In genomic region chr22:26589845-26590524, GRCh38 we compare ENCODE assay signal across 1 cellular context.
TF ChIP-seq lines count a peak whose summit lies in the region.

Gene TPST2 (minus strand): TSS chr22:26590132. CDS start chr22:26541630, 48,502 bp downstream.

TF ChIP-seq in K562, 482 proteins besides CTCF, POLR2A, EP300 and RAD21 (continued from another document):
- TF ChIP-seq AFF1 (IDR thresholded peaks at IDR 0.05; ENCODE audit: low read depth in 1 of 2, partially characterized antibody in 2 of 2) (no peak), CREB1 (IDR thresholded peaks at IDR 0.05) (0 out of 2 replicates have a peak, but pooled peaks have one; percentile 20), CREB1 (CRISPR knock-in tag; IDR thresholded peaks at IDR 0.05) (0 out of 2 replicates have a peak, but pooled peaks have one; percentile 16), PHF8 (IDR thresholded peaks at IDR 0.05; ENCODE audit: borderline replicate concordance, low read length) (peak; percentile 74; the same call in 1 of the 2 replicates), ZNF133 (CRISPR knock-in tag; IDR thresholded peaks at IDR 0.05) (no peak), SP1 (CRISPR knock-in tag; IDR thresholded peaks at IDR 0.05) (0 out of 2 replicates have a peak, but pooled peaks have one; percentile 15), TAF1 (IDR thresholded peaks at IDR 0.05; ENCODE audit: control insufficient read depth, extremely low read depth, insufficient read depth, low read length, severe bottlenecking) (peak; percentile 68), ARID2 (IDR thresholded peaks at IDR 0.05) (no peak), SAFB (IDR thresholded peaks at IDR 0.05; ENCODE audit: borderline replicate concordance, low read depth, low read length) (peak; percentile 48; the same call in 1 of the 2 replicates), GABPB2 (CRISPR knock-in tag; conservative IDR thresholded peaks at IDR 0.05) (no peak), ZNF253 (CRISPR knock-in tag; conservative IDR thresholded peaks at IDR 0.05) (no peak), MBD2 (IDR thresholded peaks at IDR 0.05; ENCODE audit: borderline replicate concordance, low read depth) (peak; percentile 50; the same call in 1 of the 2 replicates), MYC (IDR thresholded peaks at IDR 0.05; ENCODE audit: low read depth, low read length) (peak; percentile 33; the same call in 1 of the 2 replicates), MYC (CRISPR knock-in tag; IDR thresholded peaks at IDR 0.05; ENCODE audit: borderline replicate concordance, low read depth) (no peak), ZBTB7A (IDR thresholded peaks at IDR 0.05; ENCODE audit: borderline replicate concordance, control insufficient read depth, low read depth, low read length) (peak; percentile 65; the same call in 1 of the 2 replicates), POLR2G (IDR thresholded peaks at IDR 0.05; ENCODE audit: low read depth, low read length) (peak; percentile 79), ETV5 (CRISPR knock-in tag; IDR thresholded peaks at IDR 0.05; ENCODE audit: low read depth) (no peak), CXXC5 (CRISPR knock-in tag; IDR thresholded peaks at IDR 0.05) (peak; percentile 44), STAT5B (CRISPR knock-in tag; IDR thresholded peaks at IDR 0.05) (no peak), RBFOX2 (IDR thresholded peaks at IDR 0.05; ENCODE audit: low read depth, low read length) (peak; percentile 57), SUPT5H (IDR thresholded peaks at IDR 0.05) (peak; percentile 65), TBP (optimal IDR thresholded peaks at IDR 0.05; ENCODE audit: low read depth, low read length) (peak; percentile 24), CHD1 (IDR thresholded peaks at IDR 0.05; ENCODE audit: low read length) (no peak), ZFP36 (IDR thresholded peaks at IDR 0.05; ENCODE audit: low read depth, low read length, partially characterized antibody) (peak; percentile 27), RBBP5 (IDR thresholded peaks at IDR 0.05; ENCODE audit: borderline replicate concordance, insufficient read depth, low read length, poor library complexity, severe bottlenecking) (peak; percentile 39), GTF2E2 (tag; IDR thresholded peaks at IDR 0.05) (0 out of 2 replicates have a peak, but pooled peaks have one; percentile 15)
TF ChIP-seq in K562: peak in this region for 26.
